In genomic region chr22:19802881-19803735, GRCh38 we compare ENCODE assay signal across 20 cellular contexts. TPM values are rescaled to one million over a fixed set of nuclear protein-coding genes. Genes with fewer than 3 reads are reported as not detected.
DNase-seq lines count a peak whose midpoint lies in the region; ATAC-seq, FAIRE-seq and TF ChIP-seq lines count a peak whose summit lies in the region.
"Had no signal": no experiment of that assay in that cellular context is flagged by ENCODE, and none has a peak within 500 bp of the region (broad histone marks: within the 10 kb centered on the region; RNA-seq: fewer than 3 reads in every experiment).

No MANE protein-coding gene starts in this region.

- no peak for ATAC-seq in HG03457 (IDR thresholded peaks at IDR 0.05; ENCODE audit: unreplicated experiment)
- no peak for ATAC-seq in GM19351 (IDR thresholded peaks at IDR 0.05; ENCODE audit: unreplicated experiment)

- no peak overlapping the region for H2AFZ ChIP-seq in osteoblast (ENCODE audit: low read length)
- H2AFZ ChIP-seq: PC-9 had no signal

- POLR2A ChIA-PET in RWPE1 (lab: Yijun Ruan, JAX; ENCODE audit: low non-redundant PET), result no interaction called here

- TF ChIP-seq POLR2A in vagina (IDR thresholded peaks at IDR 0.05), result no peak

- FAIRE-seq in small intestine (lab: Jason Lieb, UNC), result no peak
- FAIRE-seq: GM19239 had no signal

- H3K36me3 ChIP-seq in H7 (replicated peaks; ENCODE audit: control insufficient read depth, insufficient read depth, low read length) (no peaks in the 10 kb centered on the region), left ventricle myocardium inferior (no peaks in the 10 kb centered on the region), osteoblast (ENCODE audit: insufficient read depth, low read length) (no peaks in the 10 kb centered on the region), small intestine (ENCODE audit: control insufficient read depth in 2 of 2, insufficient read depth in 2 of 2, low read length in 2 of 2) (no peaks in the 10 kb centered on the region), vagina (no peaks in the 10 kb centered on the region)

- WGBS in small intestine, 3 donors, result 91 to 93% (median 92%) methylated on average over 19 of the region's 19 CpGs

- H3K4me3 ChIP-seq in H7 (ENCODE audit: insufficient read depth, low read depth, low read length) (no peak overlapping the region), left ventricle myocardium inferior (no peak overlapping the region), osteoblast (ENCODE audit: insufficient read depth, low read length) (no peak overlapping the region), small intestine (ENCODE audit: low read depth in 1 of 2, low read length in 2 of 2) (no peak overlapping the region), vagina (no peak overlapping the region)
- H3K4me3 ChIP-seq: PC-9 had no signal

- H3K4me2 ChIP-seq in osteoblast (ENCODE audit: insufficient read depth, low read length), result no peak overlapping the region
- H3K4me2 ChIP-seq: PC-9 had no signal

- CTCF ChIA-PET in RWPE1 (lab: Yijun Ruan, JAX), result no interaction called here

- H3K9me3 ChIP-seq in left ventricle myocardium inferior (replicated peaks) (no peaks in the 10 kb centered on the region), osteoblast (ENCODE audit: low read depth, low read length) (no peaks in the 10 kb centered on the region), small intestine (ENCODE audit: control insufficient read depth, low read depth) (no peaks in the 10 kb centered on the region), vagina (no peaks in the 10 kb centered on the region)

- TF ChIP-seq CTCF in RWPE1 (conservative IDR thresholded peaks at IDR 0.05; ENCODE audit: low read depth), result no peak
- TF ChIP-seq CTCF in left ventricle myocardium inferior (IDR thresholded peaks at IDR 0.05; ENCODE audit: borderline replicate concordance), result no peak
- TF ChIP-seq CTCF in osteoblast (IDR thresholded peaks at IDR 0.05; ENCODE audit: extremely low read depth, low read depth, low read length), result no peak
- TF ChIP-seq CTCF in vagina (IDR thresholded peaks at IDR 0.05), result no peak

- DNase-seq in H7 (peak; percentile 41), RWPE1 (ENCODE audit: low spot score) (no peak), left ventricle myocardium inferior (peak; percentile 10), osteoblast (ENCODE audit: insufficient read length, low spot score, missing footprints) (peak; percentile 65), small intestine (no peak), vagina (ENCODE audit: extremely low spot score in 2 of 2) (no peak)
- DNase-seq: ACHN; Calu3; CD4-positive, alpha-beta T cell; DND-41; GDM1; KBM-7; NCI-H1092; NCI-H748 treated with DMSO at 0.1 percent for 48 hours; PC-9; SHP77 treated with DMSO at 0.1 percent for 48 hours had no signal

- no peaks in the 10 kb centered on the region for H3K79me2 ChIP-seq in osteoblast (ENCODE audit: insufficient read depth, low read length)

- H4K20me1 ChIP-seq in osteoblast (ENCODE audit: insufficient read depth, low read length), result peaks cover 9% of the 10 kb centered on the region

- H3K27ac ChIP-seq in RWPE1 (peak overlapping the region; percentile 100), left ventricle myocardium inferior (replicated peaks) (no peak overlapping the region), osteoblast (ENCODE audit: low read depth, low read length) (no peak overlapping the region), small intestine (ENCODE audit: low read depth in 1 of 2, low read length in 1 of 2) (no peak overlapping the region), vagina (no peak overlapping the region)
- H3K27ac ChIP-seq: HL-60, PC-9 had no signal

- H3K4me1 ChIP-seq in left ventricle myocardium inferior, result peaks cover 9% of the 10 kb centered on the region
- H3K4me1 ChIP-seq in osteoblast (ENCODE audit: insufficient read depth, low read length), result peaks cover 9% of the 10 kb centered on the region
- no peaks in the 10 kb centered on the region for H3K4me1 ChIP-seq in small intestine (ENCODE audit: control insufficient read depth in 2 of 2, insufficient read depth in 1 of 2, low read depth in 1 of 2, low read length in 1 of 2)
- peaks cover 52% of the 10 kb centered on the region for H3K4me1 ChIP-seq in vagina

- H3K27me3 ChIP-seq in H7 (ENCODE audit: control insufficient read depth, insufficient read depth, low read length) (no peaks in the 10 kb centered on the region), left ventricle myocardium inferior (ENCODE audit: low read depth) (no peaks in the 10 kb centered on the region), osteoblast (ENCODE audit: insufficient read depth, low read length) (no peaks in the 10 kb centered on the region), small intestine (ENCODE audit: control insufficient read depth in 2 of 2, insufficient read depth in 2 of 2, low read length in 2 of 2) (no peaks in the 10 kb centered on the region), vagina (no peaks in the 10 kb centered on the region)

- intact Hi-C loops in left ventricle myocardium inferior (cut with micrococcal nuclease) (no loop called here), vagina (cut with DNase I) (no loop called here)

RNA-seq across cellular contexts. Expression of gene TBX1, which starts 42.5 kb away (rescaled TPM):
- 6.2 and 6.7 TPM in 2 replicates for total RNA-seq in H7 (2014; rRNA removed; shearing (Covaris generic))
- total RNA-seq in left ventricle myocardium inferior (8.0 TPM), osteoblast (under 0.01 TPM in 1 of 2 replicates, not detected in the other), vagina (7.1 TPM)
- 1 to 10 TPM in 2 of 3 donors, not detected in 1; 1.1 to 4.8 TPM for polyA plus RNA-seq in small intestine
- total RNA-seq: Calu3; CD4-positive, alpha-beta T cell had no signal

RNA-seq across cellular contexts. Expression of gene GNB1L, which starts 51.6 kb away (rescaled TPM):
- total RNA-seq in H7 (2014; rRNA removed; shearing (Covaris generic)), result 31.4 and 38.2 TPM in 2 replicates
- total RNA-seq in left ventricle myocardium inferior (2.9 TPM), osteoblast (4.0 and 5.6 TPM in 2 replicates), vagina (14.0 TPM)
- polyA plus RNA-seq in small intestine, result 10 to 100 TPM in 2 of 3 donors, 1 to 10 TPM in 1; 7.6 to 18.9 (median 12.1) TPM

RNA-seq across cellular contexts. Expression of gene RTL10, which starts 51.6 kb away (rescaled TPM):
- total RNA-seq in H7 (2014; rRNA removed; shearing (Covaris generic)), result 12.3 and 12.7 TPM in 2 replicates
- total RNA-seq in left ventricle myocardium inferior, result 6.6 TPM
- 10.3 and 11.9 TPM in 2 replicates for total RNA-seq in osteoblast
- 10 to 100 TPM in 2 of 3 donors, 1 to 10 TPM in 1; 9.7 to 30.6 (median 26.5) TPM for polyA plus RNA-seq in small intestine
- 21.4 TPM for total RNA-seq in vagina

Comparison
In these comparisons a context has a peak if more than half of its experiments do, and no peak if none do; other contexts are left out.
1. DNase-seq: peak in H7 (single experiment), left ventricle myocardium inferior (single experiment) and osteoblast (single experiment); none in RWPE1 (single experiment), small intestine (single experiment) and vagina (0 of 2).